ENCODE assay signal across 10 cellular contexts in the genomic region with DNA sequence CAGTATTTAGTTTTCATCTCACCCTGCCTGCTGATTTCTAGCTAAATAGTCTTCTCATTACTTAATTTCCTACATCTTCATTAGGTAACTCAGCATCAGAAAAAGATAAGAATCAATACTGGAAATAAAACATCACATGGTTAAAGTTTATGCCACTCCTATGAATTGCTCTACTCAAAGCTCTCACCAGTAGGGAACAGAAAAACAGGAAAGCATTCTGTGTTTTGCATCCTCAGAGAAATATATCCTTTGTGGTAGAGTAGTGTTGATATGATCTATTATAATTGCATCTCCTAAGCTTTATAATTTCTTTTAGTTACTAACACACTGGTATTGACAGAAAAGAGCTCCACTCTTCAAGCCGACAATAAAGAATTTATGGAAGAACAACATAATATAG. TPM values are rescaled to one million over a fixed set of nuclear protein-coding genes. Genes with fewer than 3 reads are reported as not detected.
"Had no signal": no experiment of that assay in that cellular context is flagged by ENCODE, and none has a peak within 500 bp of the region (broad histone marks: within the 10 kb centered on the region; RNA-seq: fewer than 3 reads in every experiment).

No MANE protein-coding gene starts in this region.

- DNase-seq: GM23248, GOT3, H7, HFFc6, IMR-90 had no signal

- ATAC-seq: HCT116, HepG2, K562 had no signal

- FAIRE-seq: HepG2, K562 had no signal

- H3K27ac ChIP-seq: GM23248, HL-60 had no signal

- H3K4me3 ChIP-seq: GM23248, HAP-1, K562 had no signal

- H3K9ac ChIP-seq: GM23248 had no signal

- H2AFZ ChIP-seq: GM23248 had no signal

- H3K9me3 ChIP-seq: HAP-1 had no signal

- H3K36me3 ChIP-seq: HAP-1 had no signal

RNA-seq across cellular contexts. Expression of gene CPNE8, which starts 9.9 kb away (rescaled TPM):
- total RNA-seq: HFFc6, IMR-90 had no signal
- polyA plus RNA-seq: IMR-90 had no signal
